Comparison of ENCODE assay signal across 1 cellular context in genomic region chr7:20244334-20244733, GRCh38.
TF ChIP-seq lines count a peak whose summit lies in the region.

No MANE protein-coding gene starts in this region.

TF ChIP-seq in SK-N-SH, 30 proteins besides CTCF, POLR2A, EP300 and RAD21 (continued from another document):
- no peak for TF ChIP-seq REST (IDR thresholded peaks at IDR 0.05; ENCODE audit: low read depth, low read length)
- no peak for TF ChIP-seq FOSL2 (IDR thresholded peaks at IDR 0.05; ENCODE audit: borderline replicate concordance, low read depth)
